Comparison of ENCODE assay signal across 8 cellular contexts in genomic region chr11:71787014-71787823, GRCh38. TPM values are rescaled to one million over a fixed set of nuclear protein-coding genes. Genes with fewer than 3 reads are reported as not detected.
DNase-seq lines count a peak whose midpoint lies in the region; ATAC-seq and TF ChIP-seq lines count a peak whose summit lies in the region.

No MANE protein-coding gene starts in this region.

- TF ChIP-seq POLR2A in lower leg skin (IDR thresholded peaks at IDR 0.05) = no peak

- peak overlapping the region in 57 of 59 donors; percentile 30 to 93 (median 74) for H3K4me3 ChIP-seq in dorsolateral prefrontal cortex
- H3K4me3 ChIP-seq in lower leg skin (ENCODE audit: low read depth, poor library complexity, severe bottlenecking) = peak overlapping the region; percentile 68

- peak in 1 of 56 donors; percentile 13 for TF ChIP-seq CTCF in dorsolateral prefrontal cortex (IDR thresholded peaks at IDR 0.05 in 54 of 56, conservative IDR thresholded peaks at IDR 0.05 in 2 of 56; ENCODE audit: low read depth in 1 of 56, partially characterized antibody in 56 of 56)
- no peak for TF ChIP-seq CTCF in lower leg skin (IDR thresholded peaks at IDR 0.05)

- H3K27ac ChIP-seq in dorsolateral prefrontal cortex = peak overlapping the region in 36 of 59 donors; percentile 24 to 93 (median 80)

- ATAC-seq in GM19351 (IDR thresholded peaks at IDR 0.05; ENCODE audit: unreplicated experiment) (peak; percentile 94), HG03520 (IDR thresholded peaks at IDR 0.05; ENCODE audit: unreplicated experiment) (peak; percentile 93)

- WGBS in lower leg skin, 2 donors = 0 to 1% methylated on average over 33 to 37 of the region's 67 CpGs

- intact Hi-C loops in dorsolateral prefrontal cortex (cut with DNase I) (no loop called here), lower leg skin (cut with DNase I; ENCODE audit: low total_unique reads) (no loop called here)

- DNase-seq in C1 segment of cervical spinal cord (lab: John Stamatoyannopoulos, UW) (peak; percentile 58 to 99 (median 95)), NCI-H748 treated with DMSO at 0.1 percent for 48 hours (lab: John Stamatoyannopoulos, UW) (peak; percentile 98), dorsolateral prefrontal cortex (peak; percentile 86 to 100 (median 99)), lower leg skin (ENCODE audit: low spot score in 2 of 2) (peak; percentile 100)
- DNase-seq in activated CD4-positive, alpha-beta T cell treated with anti-CD3 and anti-CD28 coated beads, Interleukin-2, amount 50 U/mL, for 4 hours = peak; percentile 98 to 99
- DNase-seq in stimulated activated CD4-positive, alpha-beta T cell treated with anti-CD3 and anti-CD28 coated beads, Interleukin-4, amount 100 ng/mL, for 4 hours = peak; percentile 99

- H3K27me3 ChIP-seq in dorsolateral prefrontal cortex = no peaks in the 10 kb centered on the region

RNA-seq across cellular contexts. Expression of gene DEFB108B, which starts 45.8 kb away (rescaled TPM):
- total RNA-seq in dorsolateral prefrontal cortex (not detected), lower leg skin (not detected)

Comparison
In these comparisons a context has a peak if more than half of its experiments do, and no peak if none do; other contexts are left out.
1. Peak in every context shown above with its lines: DNase-seq, ATAC-seq, H3K4me3 ChIP-seq and H3K27ac ChIP-seq.